Comparison of ENCODE assay signal across 25 cellular contexts in genomic region chr13:27211271-27211670, GRCh38.
"Had no signal": no experiment of that assay in that cellular context is flagged by ENCODE, and none has a peak within 500 bp of the region (broad histone marks: within the 10 kb centered on the region; RNA-seq: fewer than 3 reads in every experiment).

No MANE protein-coding gene starts in this region.

- H3K27ac ChIP-seq: brain microvascular endothelial cell, esophagus muscularis mucosa, gastroesophageal sphincter, heart right ventricle, WERI-Rb-1 had no signal

- H3K4me1 ChIP-seq: esophagus muscularis mucosa, gastroesophageal sphincter, heart right ventricle had no signal

- H3K36me3 ChIP-seq: brain microvascular endothelial cell, esophagus muscularis mucosa, gastroesophageal sphincter, heart right ventricle, WERI-Rb-1 had no signal

- H3K4me3 ChIP-seq: esophagus muscularis mucosa, gastroesophageal sphincter, heart right ventricle had no signal

- DNase-seq: activated B cell treated with CpG ODN at 0.5 μM for 24 hours; activated CD4-positive, alpha-beta T cell treated with anti-CD3 and anti-CD28 coated beads for 48 hours; activated CD4-positive, alpha-beta T cell treated with anti-CD3 and anti-CD28 coated beads, Interleukin-2, amount 50 U/mL, for 1 hour; activated CD4-positive, alpha-beta T cell treated with anti-CD3 and anti-CD28 coated beads, Interleukin-2, amount 50 U/mL, for 48 hours; activated CD8-positive, alpha-beta memory T cell treated with anti-CD3 and anti-CD28 coated beads for 24 hours; activated CD8-positive, alpha-beta T cell treated with anti-CD3 and anti-CD28 coated beads for 36 hours; activated effector memory CD4-positive, alpha-beta T cell treated with Interleukin-2 at 50 U/mL for 16 hours; activated gamma-delta T cell treated with Interleukin-2 at 50 U/mL for 16 hours; activated naive CD4-positive, alpha-beta T cell treated with anti-CD3 and anti-CD28 coated beads, Interleukin-2, amount 50 U/mL, for 16 hours; activated naive CD4-positive, alpha-beta T cell treated with Interleukin-2 at 50 U/mL for 16 hours; activated T-cell treated with anti-CD3 and anti-CD28 coated beads, Interleukin-2, amount 50 U/mL, for 4 hours; anterior cingulate cortex; cortex of kidney; effector CD4-positive, alpha-beta T cell; effector memory CD8-positive, alpha-beta T cell; foreskin melanocyte; heart right ventricle; T-helper 17 cell; T1000; WERI-Rb-1 had no signal

- H3K27me3 ChIP-seq: brain microvascular endothelial cell, esophagus muscularis mucosa, gastroesophageal sphincter, heart right ventricle had no signal

- ATAC-seq: activated CD4-positive, CD25-positive, alpha-beta regulatory T cell treated with anti-CD3 and anti-CD28 coated beads, Interleukin-2, amount 50 U/mL, for 24 hours; activated CD8-positive, alpha-beta T cell treated with anti-CD3 and anti-CD28 coated beads for 36 hours; activated T-cell treated with anti-CD3 and anti-CD28 coated beads, Interleukin-2, amount 50 U/mL, for 4 hours; activated T-helper 17 cell treated with anti-CD3 and anti-CD28 coated beads, Interleukin-2, amount 50 U/mL, for 72 hours; effector memory CD8-positive, alpha-beta T cell; gastroesophageal sphincter; heart right ventricle; T-helper 17 cell had no signal
